In the genomic region with DNA sequence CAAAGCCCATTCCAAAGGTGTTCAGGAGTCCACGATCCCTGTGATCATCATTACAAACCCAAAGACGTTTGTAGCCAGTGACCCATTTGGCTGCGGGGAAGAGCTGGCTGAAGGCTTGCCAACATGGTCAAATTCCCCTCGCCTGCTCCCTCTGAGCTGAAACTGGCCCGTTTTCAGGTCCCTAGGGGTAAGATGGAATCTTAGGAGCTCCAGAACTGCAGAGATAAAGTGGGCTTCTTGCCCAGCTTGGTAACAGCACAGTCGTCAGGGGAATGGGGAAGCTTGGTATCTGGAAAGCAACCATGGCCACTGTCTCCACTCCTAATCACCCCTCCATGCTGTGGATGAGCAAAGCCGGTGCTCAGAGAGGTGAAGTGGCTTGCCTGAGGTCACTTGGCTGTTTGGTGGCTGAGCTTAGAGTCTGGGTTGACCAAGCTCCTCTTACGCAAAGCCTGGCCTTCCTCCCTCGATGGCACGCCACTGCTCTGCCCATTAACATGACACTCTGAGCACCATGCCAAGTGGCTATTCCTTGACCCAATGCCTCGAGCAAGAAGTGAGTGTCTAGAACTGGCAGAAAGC, we compare ENCODE assay signal across 1 cellular context.
TF ChIP-seq lines count a peak whose summit lies in the region.

No MANE protein-coding gene starts in this region.

TF ChIP-seq in WTC11, 78 proteins besides CTCF, POLR2A, EP300 and RAD21 (continued from another document):
- TF ChIP-seq, protein P1, sequence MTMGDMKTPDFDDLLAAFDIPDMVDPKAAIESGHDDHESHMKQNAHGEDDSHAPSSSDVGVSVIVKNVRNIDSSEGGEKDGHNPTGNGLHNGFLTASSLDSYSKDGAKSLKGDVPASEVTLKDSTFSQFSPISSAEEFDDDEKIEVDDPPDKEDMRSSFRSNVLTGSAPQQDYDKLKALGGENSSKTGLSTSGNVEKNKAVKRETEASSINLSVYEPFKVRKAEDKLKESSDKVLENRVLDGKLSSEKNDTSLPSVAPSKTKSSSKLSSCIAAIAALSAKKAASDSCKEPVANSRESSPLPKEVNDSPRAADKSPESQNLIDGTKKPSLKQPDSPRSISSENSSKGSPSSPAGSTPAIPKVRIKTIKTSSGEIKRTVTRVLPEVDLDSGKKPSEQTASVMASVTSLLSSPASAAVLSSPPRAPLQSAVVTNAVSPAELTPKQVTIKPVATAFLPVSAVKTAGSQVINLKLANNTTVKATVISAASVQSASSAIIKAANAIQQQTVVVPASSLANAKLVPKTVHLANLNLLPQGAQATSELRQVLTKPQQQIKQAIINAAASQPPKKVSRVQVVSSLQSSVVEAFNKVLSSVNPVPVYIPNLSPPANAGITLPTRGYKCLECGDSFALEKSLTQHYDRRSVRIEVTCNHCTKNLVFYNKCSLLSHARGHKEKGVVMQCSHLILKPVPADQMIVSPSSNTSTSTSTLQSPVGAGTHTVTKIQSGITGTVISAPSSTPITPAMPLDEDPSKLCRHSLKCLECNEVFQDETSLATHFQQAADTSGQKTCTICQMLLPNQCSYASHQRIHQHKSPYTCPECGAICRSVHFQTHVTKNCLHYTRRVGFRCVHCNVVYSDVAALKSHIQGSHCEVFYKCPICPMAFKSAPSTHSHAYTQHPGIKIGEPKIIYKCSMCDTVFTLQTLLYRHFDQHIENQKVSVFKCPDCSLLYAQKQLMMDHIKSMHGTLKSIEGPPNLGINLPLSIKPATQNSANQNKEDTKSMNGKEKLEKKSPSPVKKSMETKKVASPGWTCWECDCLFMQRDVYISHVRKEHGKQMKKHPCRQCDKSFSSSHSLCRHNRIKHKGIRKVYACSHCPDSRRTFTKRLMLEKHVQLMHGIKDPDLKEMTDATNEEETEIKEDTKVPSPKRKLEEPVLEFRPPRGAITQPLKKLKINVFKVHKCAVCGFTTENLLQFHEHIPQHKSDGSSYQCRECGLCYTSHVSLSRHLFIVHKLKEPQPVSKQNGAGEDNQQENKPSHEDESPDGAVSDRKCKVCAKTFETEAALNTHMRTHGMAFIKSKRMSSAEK (CRISPR knock-in tag; IDR thresholded peaks at IDR 0.05; ENCODE audit: borderline replicate concordance) = no peak
- TF ChIP-seq, protein P2, sequence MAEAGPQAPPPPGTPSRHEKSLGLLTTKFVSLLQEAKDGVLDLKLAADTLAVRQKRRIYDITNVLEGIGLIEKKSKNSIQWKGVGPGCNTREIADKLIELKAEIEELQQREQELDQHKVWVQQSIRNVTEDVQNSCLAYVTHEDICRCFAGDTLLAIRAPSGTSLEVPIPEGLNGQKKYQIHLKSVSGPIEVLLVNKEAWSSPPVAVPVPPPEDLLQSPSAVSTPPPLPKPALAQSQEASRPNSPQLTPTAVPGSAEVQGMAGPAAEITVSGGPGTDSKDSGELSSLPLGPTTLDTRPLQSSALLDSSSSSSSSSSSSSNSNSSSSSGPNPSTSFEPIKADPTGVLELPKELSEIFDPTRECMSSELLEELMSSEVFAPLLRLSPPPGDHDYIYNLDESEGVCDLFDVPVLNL (CRISPR knock-in tag; IDR thresholded peaks at IDR 0.05; ENCODE audit: borderline replicate concordance, low read depth) = no peak
- TF ChIP-seq ZNF121 (CRISPR knock-in tag; IDR thresholded peaks at IDR 0.05) (no peak), NFE2L1 (CRISPR knock-in tag; IDR thresholded peaks at IDR 0.05) (no peak)
- TF ChIP-seq, protein P3, sequence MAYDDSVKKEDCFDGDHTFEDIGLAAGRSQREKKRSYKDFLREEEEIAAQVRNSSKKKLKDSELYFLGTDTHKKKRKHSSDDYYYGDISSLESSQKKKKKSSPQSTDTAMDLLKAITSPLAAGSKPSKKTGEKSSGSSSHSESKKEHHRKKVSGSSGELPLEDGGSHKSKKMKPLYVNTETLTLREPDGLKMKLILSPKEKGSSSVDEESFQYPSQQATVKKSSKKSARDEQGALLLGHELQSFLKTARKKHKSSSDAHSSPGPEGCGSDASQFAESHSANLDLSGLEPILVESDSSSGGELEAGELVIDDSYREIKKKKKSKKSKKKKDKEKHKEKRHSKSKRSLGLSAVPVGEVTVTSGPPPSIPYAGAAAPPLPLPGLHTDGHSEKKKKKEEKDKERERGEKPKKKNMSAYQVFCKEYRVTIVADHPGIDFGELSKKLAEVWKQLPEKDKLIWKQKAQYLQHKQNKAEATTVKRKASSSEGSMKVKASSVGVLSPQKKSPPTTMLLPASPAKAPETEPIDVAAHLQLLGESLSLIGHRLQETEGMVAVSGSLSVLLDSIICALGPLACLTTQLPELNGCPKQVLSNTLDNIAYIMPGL (CRISPR knock-in tag; IDR thresholded peaks at IDR 0.05) = no peak
- TF ChIP-seq, protein P4, sequence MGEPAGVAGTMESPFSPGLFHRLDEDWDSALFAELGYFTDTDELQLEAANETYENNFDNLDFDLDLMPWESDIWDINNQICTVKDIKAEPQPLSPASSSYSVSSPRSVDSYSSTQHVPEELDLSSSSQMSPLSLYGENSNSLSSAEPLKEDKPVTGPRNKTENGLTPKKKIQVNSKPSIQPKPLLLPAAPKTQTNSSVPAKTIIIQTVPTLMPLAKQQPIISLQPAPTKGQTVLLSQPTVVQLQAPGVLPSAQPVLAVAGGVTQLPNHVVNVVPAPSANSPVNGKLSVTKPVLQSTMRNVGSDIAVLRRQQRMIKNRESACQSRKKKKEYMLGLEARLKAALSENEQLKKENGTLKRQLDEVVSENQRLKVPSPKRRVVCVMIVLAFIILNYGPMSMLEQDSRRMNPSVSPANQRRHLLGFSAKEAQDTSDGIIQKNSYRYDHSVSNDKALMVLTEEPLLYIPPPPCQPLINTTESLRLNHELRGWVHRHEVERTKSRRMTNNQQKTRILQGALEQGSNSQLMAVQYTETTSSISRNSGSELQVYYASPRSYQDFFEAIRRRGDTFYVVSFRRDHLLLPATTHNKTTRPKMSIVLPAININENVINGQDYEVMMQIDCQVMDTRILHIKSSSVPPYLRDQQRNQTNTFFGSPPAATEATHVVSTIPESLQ (CRISPR knock-in tag; IDR thresholded peaks at IDR 0.05) = no peak
